32 cellular contexts compared by ENCODE assay signal in genomic region chr18:69996417-69996816, GRCh38.
"Had no signal": no experiment of that assay in that cellular context is flagged by ENCODE, and none has a peak within 500 bp of the region (broad histone marks: within the 10 kb centered on the region; RNA-seq: fewer than 3 reads in every experiment).

No MANE protein-coding gene starts in this region.

- H3K4me1 Mint-ChIP-seq: activated CD4-positive, alpha-beta memory T cell treated with anti-CD3 and anti-CD28 coated beads, Interleukin-2, amount 10 ng/mL, durations not matched to agents 7 days and 5 days had no signal

- H3K36me3 ChIP-seq: adrenal gland had no signal

- ATAC-seq: activated T-cell treated with anti-CD3 and anti-CD28 coated beads, Interleukin-2, amount 50 U/mL, for 4 hours; activated T-helper 17 cell treated with anti-CD3 and anti-CD28 coated beads, Interleukin-2, amount 50 U/mL, for 72 hours; body of pancreas; effector memory CD8-positive, alpha-beta T cell; foreskin keratinocyte; gastrocnemius medialis; heart left ventricle had no signal

- DNase-seq: activated CD4-positive, alpha-beta memory T cell treated with anti-CD3 and anti-CD28 coated beads, Interleukin-2, amount 10 ng/mL, durations not matched to agents 7 days and 5 days; activated CD4-positive, alpha-beta T cell treated with anti-CD3 and anti-CD28 coated beads for 1 hour; activated CD4-positive, alpha-beta T cell treated with anti-CD3 and anti-CD28 coated beads for 4 hours; activated CD4-positive, alpha-beta T cell treated with anti-CD3 and anti-CD28 coated beads, Interleukin-2, amount 10 ng/mL, durations not matched to agents 7 days and 5 days; activated CD4-positive, alpha-beta T cell treated with anti-CD3 and anti-CD28 coated beads, Interleukin-2, amount 50 U/mL, for 4 hours; activated CD8-positive, alpha-beta memory T cell treated with anti-CD3 and anti-CD28 coated beads, Interleukin-2, amount 50 U/mL, for 48 hours; activated effector memory CD4-positive, alpha-beta T cell treated with Interleukin-2 at 50 U/mL for 16 hours; activated naive CD4-positive, alpha-beta T cell treated with anti-CD3 and anti-CD28 coated beads for 36 hours; activated naive CD8-positive, alpha-beta T cell treated with anti-CD3 and anti-CD28 coated beads for 36 hours; activated naive CD8-positive, alpha-beta T cell treated with anti-CD3 and anti-CD28 coated beads, Interleukin-2, amount 50 U/mL, for 24 hours; activated T-cell treated with anti-CD3 and anti-CD28 coated beads, Interleukin-2, amount 50 U/mL, for 4 hours; adrenal gland; amygdala; aorta; body of pancreas; central memory CD4-positive, alpha-beta T cell; cerebellar nuclear complex; dorsolateral prefrontal cortex; effector CD4-positive, alpha-beta T cell; effector memory CD8-positive, alpha-beta T cell; erythroblast; foreskin keratinocyte; gastrocnemius medialis; glutamatergic neuron; heart left ventricle; T-helper 1 cell; T-helper 2 cell had no signal

- H3K27ac ChIP-seq: adrenal gland, body of pancreas, coronary artery, dorsolateral prefrontal cortex, esophagus muscularis mucosa, foreskin keratinocyte, gastrocnemius medialis, heart left ventricle had no signal

- H3K4me1 ChIP-seq: adrenal gland, foreskin keratinocyte, gastrocnemius medialis had no signal

- H3K4me3 Mint-ChIP-seq: activated CD4-positive, alpha-beta memory T cell treated with anti-CD3 and anti-CD28 coated beads, Interleukin-2, amount 10 ng/mL, durations not matched to agents 7 days and 5 days; activated CD4-positive, alpha-beta T cell treated with anti-CD3 and anti-CD28 coated beads, Interleukin-2, amount 10 ng/mL, durations not matched to agents 7 days and 5 days; activated naive CD4-positive, alpha-beta T cell treated with anti-CD3 and anti-CD28 coated beads for 36 hours; activated naive CD4-positive, alpha-beta T cell treated with anti-CD3 and anti-CD28 coated beads, Interleukin-2, amount 50 U/mL, for 24 hours; activated naive CD8-positive, alpha-beta T cell treated with anti-CD3 and anti-CD28 coated beads for 36 hours; activated naive CD8-positive, alpha-beta T cell treated with anti-CD3 and anti-CD28 coated beads, Interleukin-2, amount 50 U/mL, for 24 hours; activated T-cell treated with anti-CD3 and anti-CD28 coated beads, Interleukin-2, amount 50 U/mL, for 4 hours; activated T-helper 17 cell treated with anti-CD3 and anti-CD28 coated beads, Interleukin-2, amount 50 U/mL, for 72 hours; dendritic cell treated with granulocyte-macrophage colony-stimulating factor and Interleukin-4, amounts not matched to agents 40 ng/mL and 50 ng/mL, for 4 days; effector memory CD8-positive, alpha-beta T cell had no signal

- H3K27me3 ChIP-seq: adrenal gland, body of pancreas, dorsolateral prefrontal cortex, esophagus muscularis mucosa, foreskin keratinocyte, gastrocnemius medialis, heart left ventricle had no signal

- H3K9me3 Mint-ChIP-seq: activated CD4-positive, alpha-beta memory T cell treated with anti-CD3 and anti-CD28 coated beads, Interleukin-2, amount 10 ng/mL, durations not matched to agents 7 days and 5 days; effector memory CD8-positive, alpha-beta T cell had no signal

- H3K27ac Mint-ChIP-seq: activated CD4-positive, alpha-beta memory T cell treated with anti-CD3 and anti-CD28 coated beads, Interleukin-2, amount 10 ng/mL, durations not matched to agents 7 days and 5 days; activated CD4-positive, alpha-beta T cell treated with anti-CD3 and anti-CD28 coated beads, Interleukin-2, amount 10 ng/mL, durations not matched to agents 7 days and 5 days; activated naive CD4-positive, alpha-beta T cell treated with anti-CD3 and anti-CD28 coated beads for 36 hours; activated naive CD4-positive, alpha-beta T cell treated with anti-CD3 and anti-CD28 coated beads, Interleukin-2, amount 50 U/mL, for 24 hours; dendritic cell treated with granulocyte-macrophage colony-stimulating factor and Interleukin-4, amounts not matched to agents 40 ng/mL and 50 ng/mL, for 4 days had no signal

- H3K9me3 ChIP-seq: adrenal gland, body of pancreas, esophagus muscularis mucosa, gastrocnemius medialis had no signal

- H3K27me3 Mint-ChIP-seq: activated CD4-positive, alpha-beta memory T cell treated with anti-CD3 and anti-CD28 coated beads, Interleukin-2, amount 10 ng/mL, durations not matched to agents 7 days and 5 days; activated CD4-positive, alpha-beta T cell treated with anti-CD3 and anti-CD28 coated beads, Interleukin-2, amount 10 ng/mL, durations not matched to agents 7 days and 5 days; activated naive CD4-positive, alpha-beta T cell treated with anti-CD3 and anti-CD28 coated beads, Interleukin-2, amount 50 U/mL, for 24 hours; activated naive CD8-positive, alpha-beta T cell treated with anti-CD3 and anti-CD28 coated beads for 36 hours; activated naive CD8-positive, alpha-beta T cell treated with anti-CD3 and anti-CD28 coated beads, Interleukin-2, amount 50 U/mL, for 24 hours; activated T-helper 17 cell treated with anti-CD3 and anti-CD28 coated beads, Interleukin-2, amount 50 U/mL, for 72 hours; dendritic cell treated with granulocyte-macrophage colony-stimulating factor and Interleukin-4, amounts not matched to agents 40 ng/mL and 50 ng/mL, for 4 days; effector memory CD8-positive, alpha-beta T cell had no signal

- H3K4me3 ChIP-seq: adrenal gland, body of pancreas, coronary artery, dorsolateral prefrontal cortex, esophagus muscularis mucosa, gastrocnemius medialis, heart left ventricle had no signal
